1 cellular context compared by ENCODE assay signal in genomic region chr18:54382733-54383252, GRCh38.
TF ChIP-seq lines count a peak whose summit lies in the region.

No MANE protein-coding gene starts in this region.

TF ChIP-seq in H1, 55 proteins besides CTCF, POLR2A, EP300 and RAD21:
- peak; percentile 50; the same call in 1 of the 2 replicates for TF ChIP-seq KDM1A (IDR thresholded peaks at IDR 0.05; ENCODE audit: borderline replicate concordance, low read length)
- no peak for TF ChIP-seq MAFK (IDR thresholded peaks at IDR 0.05; ENCODE audit: low read depth, low read length)
- no peak for TF ChIP-seq SAP30 (IDR thresholded peaks at IDR 0.05; ENCODE audit: insufficient read depth, insufficient replicate concordance, low read length)
- peak; percentile 48 for TF ChIP-seq CHD7 (IDR thresholded peaks at IDR 0.05; ENCODE audit: insufficient replicate concordance, low read length)
